1 cellular context compared by ENCODE assay signal in the genomic region with DNA sequence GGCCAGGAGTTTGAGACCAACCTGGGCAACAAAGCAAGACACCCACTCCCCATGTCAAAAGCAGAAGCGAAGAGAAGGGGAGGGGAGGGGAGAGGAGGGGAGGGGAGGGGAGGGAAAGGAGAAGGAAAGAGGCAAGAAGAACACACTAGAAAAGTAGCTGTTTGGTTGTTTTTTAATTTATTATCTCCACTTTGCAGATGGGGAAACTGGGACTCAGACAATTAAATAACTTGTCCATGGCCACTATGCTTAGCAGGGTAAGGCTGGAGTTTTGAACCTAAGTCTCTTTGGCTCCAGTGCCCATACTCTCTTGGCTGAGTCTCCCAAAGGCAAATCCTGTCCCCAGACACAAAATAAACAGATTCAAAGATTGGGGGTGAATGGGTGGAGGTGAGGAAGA.
TF ChIP-seq lines count a peak whose summit lies in the region.

No MANE protein-coding gene starts in this region.

TF ChIP-seq in K562, 482 proteins besides CTCF, POLR2A, EP300 and RAD21:
- TF ChIP-seq, protein P1, sequence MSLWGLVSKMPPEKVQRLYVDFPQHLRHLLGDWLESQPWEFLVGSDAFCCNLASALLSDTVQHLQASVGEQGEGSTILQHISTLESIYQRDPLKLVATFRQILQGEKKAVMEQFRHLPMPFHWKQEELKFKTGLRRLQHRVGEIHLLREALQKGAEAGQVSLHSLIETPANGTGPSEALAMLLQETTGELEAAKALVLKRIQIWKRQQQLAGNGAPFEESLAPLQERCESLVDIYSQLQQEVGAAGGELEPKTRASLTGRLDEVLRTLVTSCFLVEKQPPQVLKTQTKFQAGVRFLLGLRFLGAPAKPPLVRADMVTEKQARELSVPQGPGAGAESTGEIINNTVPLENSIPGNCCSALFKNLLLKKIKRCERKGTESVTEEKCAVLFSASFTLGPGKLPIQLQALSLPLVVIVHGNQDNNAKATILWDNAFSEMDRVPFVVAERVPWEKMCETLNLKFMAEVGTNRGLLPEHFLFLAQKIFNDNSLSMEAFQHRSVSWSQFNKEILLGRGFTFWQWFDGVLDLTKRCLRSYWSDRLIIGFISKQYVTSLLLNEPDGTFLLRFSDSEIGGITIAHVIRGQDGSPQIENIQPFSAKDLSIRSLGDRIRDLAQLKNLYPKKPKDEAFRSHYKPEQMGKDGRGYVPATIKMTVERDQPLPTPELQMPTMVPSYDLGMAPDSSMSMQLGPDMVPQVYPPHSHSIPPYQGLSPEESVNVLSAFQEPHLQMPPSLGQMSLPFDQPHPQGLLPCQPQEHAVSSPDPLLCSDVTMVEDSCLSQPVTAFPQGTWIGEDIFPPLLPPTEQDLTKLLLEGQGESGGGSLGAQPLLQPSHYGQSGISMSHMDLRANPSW (CRISPR knock-in tag; IDR thresholded peaks at IDR 0.05): no peak
- peak; percentile 19 for TF ChIP-seq HNRNPK (IDR thresholded peaks at IDR 0.05; ENCODE audit: low read depth, low read length, poor library complexity, severe bottlenecking)
